Comparison of ENCODE assay signal across 1 cellular context in the genomic region with DNA sequence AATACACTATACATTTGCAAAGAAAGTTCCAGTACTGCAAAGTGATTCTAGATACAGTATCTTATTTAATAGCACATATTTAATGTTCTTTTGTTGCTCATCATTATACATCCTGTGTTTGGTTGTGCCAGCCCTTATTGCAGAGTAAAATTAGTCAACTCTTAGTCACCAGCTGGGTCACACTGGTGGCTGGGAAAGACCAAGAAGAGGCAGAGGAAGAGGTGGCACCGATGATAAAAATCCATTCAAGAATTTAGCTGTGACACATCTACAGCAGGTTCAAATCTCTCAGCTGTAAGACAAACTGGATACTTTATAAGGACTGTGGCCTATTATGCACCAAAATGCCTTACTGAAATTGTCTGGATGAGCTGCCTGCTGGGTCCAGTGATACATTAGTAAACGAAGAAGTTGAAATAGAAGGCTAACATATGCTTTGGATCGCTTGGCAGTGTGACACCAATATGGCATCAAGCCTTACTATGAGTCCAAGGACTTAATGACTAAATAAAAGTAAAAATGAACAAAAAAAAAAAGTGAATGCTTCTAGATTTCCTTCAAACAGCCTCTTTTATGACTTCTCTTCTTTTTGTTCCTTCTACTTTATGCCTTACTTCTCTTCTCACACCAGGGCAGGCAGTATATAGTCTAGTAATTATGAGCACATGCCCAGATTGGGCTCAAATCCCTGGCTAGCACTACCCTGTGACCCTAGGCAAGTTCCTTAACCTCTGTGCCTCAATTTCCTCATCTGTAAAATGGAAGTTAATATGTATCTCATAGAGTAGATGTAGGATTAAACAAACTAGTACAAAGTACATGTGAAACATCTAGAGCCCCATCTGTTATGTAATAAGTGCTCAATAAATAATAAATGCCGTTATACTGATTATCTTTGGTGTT.
TF ChIP-seq lines count a peak whose summit lies in the region.

No MANE protein-coding gene starts in this region.

TF ChIP-seq in SK-N-SH, 30 proteins besides CTCF, POLR2A, EP300 and RAD21 (continued from another document):
- TF ChIP-seq, protein P1, sequence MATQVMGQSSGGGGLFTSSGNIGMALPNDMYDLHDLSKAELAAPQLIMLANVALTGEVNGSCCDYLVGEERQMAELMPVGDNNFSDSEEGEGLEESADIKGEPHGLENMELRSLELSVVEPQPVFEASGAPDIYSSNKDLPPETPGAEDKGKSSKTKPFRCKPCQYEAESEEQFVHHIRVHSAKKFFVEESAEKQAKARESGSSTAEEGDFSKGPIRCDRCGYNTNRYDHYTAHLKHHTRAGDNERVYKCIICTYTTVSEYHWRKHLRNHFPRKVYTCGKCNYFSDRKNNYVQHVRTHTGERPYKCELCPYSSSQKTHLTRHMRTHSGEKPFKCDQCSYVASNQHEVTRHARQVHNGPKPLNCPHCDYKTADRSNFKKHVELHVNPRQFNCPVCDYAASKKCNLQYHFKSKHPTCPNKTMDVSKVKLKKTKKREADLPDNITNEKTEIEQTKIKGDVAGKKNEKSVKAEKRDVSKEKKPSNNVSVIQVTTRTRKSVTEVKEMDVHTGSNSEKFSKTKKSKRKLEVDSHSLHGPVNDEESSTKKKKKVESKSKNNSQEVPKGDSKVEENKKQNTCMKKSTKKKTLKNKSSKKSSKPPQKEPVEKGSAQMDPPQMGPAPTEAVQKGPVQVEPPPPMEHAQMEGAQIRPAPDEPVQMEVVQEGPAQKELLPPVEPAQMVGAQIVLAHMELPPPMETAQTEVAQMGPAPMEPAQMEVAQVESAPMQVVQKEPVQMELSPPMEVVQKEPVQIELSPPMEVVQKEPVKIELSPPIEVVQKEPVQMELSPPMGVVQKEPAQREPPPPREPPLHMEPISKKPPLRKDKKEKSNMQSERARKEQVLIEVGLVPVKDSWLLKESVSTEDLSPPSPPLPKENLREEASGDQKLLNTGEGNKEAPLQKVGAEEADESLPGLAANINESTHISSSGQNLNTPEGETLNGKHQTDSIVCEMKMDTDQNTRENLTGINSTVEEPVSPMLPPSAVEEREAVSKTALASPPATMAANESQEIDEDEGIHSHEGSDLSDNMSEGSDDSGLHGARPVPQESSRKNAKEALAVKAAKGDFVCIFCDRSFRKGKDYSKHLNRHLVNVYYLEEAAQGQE (IDR thresholded peaks at IDR 0.05; ENCODE audit: low read depth, low read length) = no peak
- TF ChIP-seq, protein P2, sequence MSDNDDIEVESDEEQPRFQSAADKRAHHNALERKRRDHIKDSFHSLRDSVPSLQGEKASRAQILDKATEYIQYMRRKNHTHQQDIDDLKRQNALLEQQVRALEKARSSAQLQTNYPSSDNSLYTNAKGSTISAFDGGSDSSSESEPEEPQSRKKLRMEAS (IDR thresholded peaks at IDR 0.05; ENCODE audit: low read depth) = no peak
- TF ChIP-seq TCF12 (IDR thresholded peaks at IDR 0.05) = peak; percentile 47
- peak; percentile 48; the same call in 1 of the 2 replicates for TF ChIP-seq JUND (IDR thresholded peaks at IDR 0.05)
- TF ChIP-seq FOSL2 (IDR thresholded peaks at IDR 0.05; ENCODE audit: borderline replicate concordance, low read depth) = peak; percentile 79
